3 cellular contexts compared by ENCODE assay signal in the genomic region with DNA sequence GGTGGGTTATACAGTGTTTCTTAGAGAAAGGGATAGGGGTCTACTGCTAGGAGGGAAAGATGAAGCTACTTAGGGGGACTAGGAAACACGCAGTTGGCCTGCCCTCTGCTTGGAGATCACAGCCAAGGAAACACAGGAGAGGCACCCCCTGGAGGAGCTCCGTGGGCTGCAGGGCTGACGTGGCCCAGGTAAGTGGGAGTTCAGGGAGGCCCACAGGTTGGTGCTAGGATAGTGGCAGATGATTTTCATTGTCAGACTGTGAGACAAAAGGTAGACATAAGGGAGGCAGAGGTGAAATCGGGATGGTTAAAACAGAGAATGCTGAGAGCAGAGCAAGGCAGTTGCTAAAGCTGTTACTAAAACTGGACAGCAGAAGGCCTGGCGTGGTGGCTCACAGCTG.
"Had no signal": no experiment of that assay in that cellular context is flagged by ENCODE, and none has a peak within 500 bp of the region (broad histone marks: within the 10 kb centered on the region; RNA-seq: fewer than 3 reads in every experiment).

No MANE protein-coding gene starts in this region.

- H2AFZ ChIP-seq: GM23338 had no signal

- H3K4me2 ChIP-seq: GM23338 had no signal

- ATAC-seq: GM23338 had no signal

- H3K4me3 ChIP-seq: GM23338 had no signal

- DNase-seq: H9, HCEC 1CT had no signal
